ENCODE assay signal across 9 cellular contexts in the genomic region with DNA sequence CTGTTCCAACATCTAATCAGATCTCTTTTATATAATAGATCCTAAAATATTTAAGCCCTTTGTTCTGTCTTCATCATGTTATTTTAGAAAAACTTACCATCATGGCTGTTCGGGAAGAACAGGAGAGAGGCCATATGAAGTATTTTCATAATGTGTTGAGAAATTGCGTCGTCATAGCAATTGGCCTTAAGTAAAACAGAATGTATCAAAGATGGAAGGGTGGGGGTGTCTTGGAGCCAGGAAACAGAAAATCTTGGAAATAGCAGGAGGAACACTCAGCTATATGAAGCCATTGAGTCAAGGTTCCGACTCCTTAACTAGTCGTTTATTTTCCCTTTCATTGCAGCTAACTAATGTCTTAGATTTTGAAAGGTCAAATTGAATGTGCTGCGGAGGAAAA. TPM values are rescaled to one million over a fixed set of nuclear protein-coding genes. Genes with fewer than 3 reads are reported as not detected.
DNase-seq lines count a peak whose midpoint lies in the region; ATAC-seq and TF ChIP-seq lines count a peak whose summit lies in the region.
"Had no signal": no experiment of that assay in that cellular context is flagged by ENCODE, and none has a peak within 500 bp of the region (broad histone marks: within the 10 kb centered on the region; RNA-seq: fewer than 3 reads in every experiment).

No MANE protein-coding gene starts in this region.

- H3K9me3 Mint-ChIP-seq in activated CD8-positive, alpha-beta memory T cell treated with anti-CD3 and anti-CD28 coated beads, Interleukin-2, amount 10 ng/mL, durations not matched to agents 7 days and 5 days (ENCODE audit: low read depth) = no peaks in the 10 kb centered on the region
- H3K9me3 Mint-ChIP-seq in natural killer cell = no peaks in the 10 kb centered on the region
- H3K9me3 Mint-ChIP-seq: activated naive CD8-positive, alpha-beta T cell treated with anti-CD3 and anti-CD28 coated beads, Interleukin-2, amount 10 ng/mL, durations not matched to agents 7 days and 5 days had no signal

- intact Hi-C loops in A673 (cut with micrococcal nuclease; ENCODE audit: unreplicated experiment) (loop anchor here (5.0 kb wide), 1 partner anchor 134 kb away; the partner anchor contains the start of gene SET), breast epithelium (cut with DNase I; ENCODE audit: low total_unique reads) (no loop called here), natural killer cell (cut with micrococcal nuclease) (loop anchor here (2.0 kb wide), 2 partner anchors 49 to 115 kb away; partner anchors contain the start of gene GLE1)

- H3K9me3 ChIP-seq in A673 (ENCODE audit: low read depth, low read length, poor library complexity, severe bottlenecking) = no peaks in the 10 kb centered on the region
- H3K9me3 ChIP-seq in HUES48 (ENCODE audit: control insufficient read depth, insufficient read depth, low read length) = no peaks in the 10 kb centered on the region
- no peaks in the 10 kb centered on the region for H3K9me3 ChIP-seq in breast epithelium

- TSS peak; percentile 51 for BruUV-seq in A673 (replicated peaks; lab: Mats Ljungman, UMichigan)

- H3K4me3 Mint-ChIP-seq in activated CD8-positive, alpha-beta memory T cell treated with anti-CD3 and anti-CD28 coated beads, Interleukin-2, amount 10 ng/mL, durations not matched to agents 7 days and 5 days = no peak overlapping the region
- H3K4me3 Mint-ChIP-seq in natural killer cell = no peak overlapping the region
- H3K4me3 Mint-ChIP-seq: activated naive CD8-positive, alpha-beta T cell treated with anti-CD3 and anti-CD28 coated beads, Interleukin-2, amount 10 ng/mL, durations not matched to agents 7 days and 5 days had no signal

- H3K27me3 ChIP-seq in A673 (replicated peaks; ENCODE audit: insufficient read depth, low read depth, low read length, poor library complexity) (no peaks in the 10 kb centered on the region), HUES48 (ENCODE audit: control insufficient read depth, insufficient read depth, low read length) (no peaks in the 10 kb centered on the region; the same call in 1 of the 2 replicates), breast epithelium (no peaks in the 10 kb centered on the region)

- H3K4me1 ChIP-seq in A673 (ENCODE audit: insufficient read depth, low read length, poor library complexity, severe bottlenecking) = peaks cover 66% of the 10 kb centered on the region
- H3K4me1 ChIP-seq in HUES48 (ENCODE audit: control insufficient read depth, insufficient read depth, low read length) = peaks cover 56% of the 10 kb centered on the region
- H3K4me1 ChIP-seq in breast epithelium = peaks cover 20 to 26% of the 10 kb centered on the region in 2 donors

- H3K27ac ChIP-seq in A673 (ENCODE audit: low read depth, low read length, poor library complexity, severe bottlenecking) (peak overlapping the region; percentile 85), HUES48 (ENCODE audit: low read depth, low read length) (no peak overlapping the region), breast epithelium (peak overlapping the region; percentile 90 to 98)

- POLR2A ChIA-PET in A673 (lab: Charles Lee; ENCODE audit: low non-redundant PET) = interaction anchor here (1.5 kb wide), 1 partner anchor 296 kb away, joined by 4 read pairs; no protein-coding TSS in a partner anchor

- ATAC-seq in activated CD8-positive, alpha-beta memory T cell treated with anti-CD3 and anti-CD28 coated beads, Interleukin-2, amount 10 ng/mL, durations not matched to agents 7 days and 5 days = no peak
- ATAC-seq in natural killer cell (no peak), HG03135 (IDR thresholded peaks at IDR 0.05; ENCODE audit: unreplicated experiment) (no peak)

- peak overlapping the region; percentile 76; the same call in 1 of the 2 replicates for H3K9ac ChIP-seq in HUES48 (ENCODE audit: low read depth, low read length)

- TF ChIP-seq POLR2A in breast epithelium (IDR thresholded peaks at IDR 0.05) = no peak

- peaks cover 44% of the 10 kb centered on the region for H3K4me1 Mint-ChIP-seq in activated CD8-positive, alpha-beta memory T cell treated with anti-CD3 and anti-CD28 coated beads, Interleukin-2, amount 10 ng/mL, durations not matched to agents 7 days and 5 days
- peaks cover 45 to 48% of the 10 kb centered on the region in 2 donors for H3K4me1 Mint-ChIP-seq in natural killer cell

- H3K27me3 Mint-ChIP-seq in activated CD8-positive, alpha-beta memory T cell treated with anti-CD3 and anti-CD28 coated beads, Interleukin-2, amount 10 ng/mL, durations not matched to agents 7 days and 5 days = no peaks in the 10 kb centered on the region
- H3K27me3 Mint-ChIP-seq in natural killer cell (ENCODE audit: low read depth in 2 of 2) = no peaks in the 10 kb centered on the region
- H3K27me3 Mint-ChIP-seq: activated naive CD8-positive, alpha-beta T cell treated with anti-CD3 and anti-CD28 coated beads, Interleukin-2, amount 10 ng/mL, durations not matched to agents 7 days and 5 days had no signal

- H3K36me3 ChIP-seq in A673 (ENCODE audit: insufficient read depth, low read length, poor library complexity, severe bottlenecking) (no peaks in the 10 kb centered on the region), HUES48 (ENCODE audit: control insufficient read depth, insufficient read depth, low read length) (no peaks in the 10 kb centered on the region), breast epithelium (no peaks in the 10 kb centered on the region)

- H3K4me3 ChIP-seq in A673 (ENCODE audit: low read depth, low read length, poor library complexity, severe bottlenecking) = peak overlapping the region; percentile 95
- peak overlapping the region; percentile 87 for H3K4me3 ChIP-seq in HUES48 (ENCODE audit: low read depth, low read length)
- H3K4me3 ChIP-seq in breast epithelium = peak overlapping the region; percentile 65 to 100 (median 99)

- DNase-seq in A673 (ENCODE audit: low spot score) (peak; percentile 51), breast epithelium (ENCODE audit: low spot score in 2 of 2) (no peak), medulla oblongata (ENCODE audit: extremely low spot score) (peak; percentile 21), natural killer cell (no peak), NCI-H187 (lab: John Stamatoyannopoulos, UW) (no peak)
- no peak for DNase-seq in activated CD8-positive, alpha-beta memory T cell treated with anti-CD3 and anti-CD28 coated beads, Interleukin-2, amount 10 ng/mL, durations not matched to agents 7 days and 5 days
- DNase-seq: activated naive CD8-positive, alpha-beta T cell treated with anti-CD3 and anti-CD28 coated beads, Interleukin-2, amount 10 ng/mL, durations not matched to agents 7 days and 5 days had no signal

- CTCF ChIA-PET in A673 (lab: Charles Lee) = no interaction called here
- CTCF ChIA-PET in activated CD8-positive, alpha-beta memory T cell treated with anti-CD3 and anti-CD28 coated beads, Interleukin-2, amount 10 ng/mL, durations not matched to agents 7 days and 5 days (lab: Charles Lee) = interaction anchor here (1.0 to 1.7 kb wide), 4 partner anchors 9 to 53 kb away, joined by 3 to 4 read pairs (median 4); no protein-coding TSS in a partner anchor

- H3K36me3 Mint-ChIP-seq in activated CD8-positive, alpha-beta memory T cell treated with anti-CD3 and anti-CD28 coated beads, Interleukin-2, amount 10 ng/mL, durations not matched to agents 7 days and 5 days = no peaks in the 10 kb centered on the region
- no peaks in the 10 kb centered on the region for H3K36me3 Mint-ChIP-seq in natural killer cell

- no peak overlapping the region for H3K27ac Mint-ChIP-seq in activated CD8-positive, alpha-beta memory T cell treated with anti-CD3 and anti-CD28 coated beads, Interleukin-2, amount 10 ng/mL, durations not matched to agents 7 days and 5 days
- H3K27ac Mint-ChIP-seq in natural killer cell = no peak overlapping the region
- H3K27ac Mint-ChIP-seq: activated naive CD8-positive, alpha-beta T cell treated with anti-CD3 and anti-CD28 coated beads, Interleukin-2, amount 10 ng/mL, durations not matched to agents 7 days and 5 days had no signal

- TF ChIP-seq CTCF in A673 (conservative IDR thresholded peaks at IDR 0.05; ENCODE audit: low read depth, low read length) = no peak
- no peak for TF ChIP-seq CTCF in breast epithelium (IDR thresholded peaks at IDR 0.05)
- no peak for TF ChIP-seq CTCF in natural killer cell (IDR thresholded peaks at IDR 0.05)

RNA-seq across cellular contexts. Expression of gene SPTAN1, which starts 1.3 kb away (rescaled TPM):
- total RNA-seq in A673 (2021) = 239 and 262 TPM in 2 replicates
- total RNA-seq in breast epithelium = 100 to 1,000 TPM; 217 to 264 (median 254) TPM
- 100 to 1,000 TPM; 275 to 315 TPM for total RNA-seq in activated CD8-positive, alpha-beta memory T cell treated with anti-CD3 and anti-CD28 coated beads, Interleukin-2, amount 10 ng/mL, durations not matched to agents 7 days and 5 days
- 100 to 1,000 TPM; 301 to 420 (median 400) TPM for total RNA-seq in natural killer cell

RNA-seq across cellular contexts. Expression of gene GLE1, which starts 49.2 kb away (rescaled TPM):
- 52.1 and 52.3 TPM in 2 replicates for total RNA-seq in A673 (2021)
- total RNA-seq in breast epithelium = 10 to 100 TPM; 22.9 to 31.9 (median 26.7) TPM
- total RNA-seq in activated CD8-positive, alpha-beta memory T cell treated with anti-CD3 and anti-CD28 coated beads, Interleukin-2, amount 10 ng/mL, durations not matched to agents 7 days and 5 days = 10 to 100 TPM; 51.0 to 55.7 TPM
- total RNA-seq in natural killer cell = 10 to 100 TPM; 21.2 to 33.3 (median 23.3) TPM

Comparison
In these comparisons a context has a peak if more than half of its experiments do, and no peak if none do; other contexts are left out.
1. DNase-seq: peak in A673 (single experiment) and medulla oblongata (single experiment); none in breast epithelium (0 of 2), activated CD8-positive, alpha-beta memory T cell treated with anti-CD3 and anti-CD28 coated beads, Interleukin-2, amount 10 ng/mL, durations not matched to agents 7 days and 5 days (single experiment), natural killer cell (single experiment) and NCI-H187 (0 of 2).
2. Peak in every context shown above with its lines, with median percentiles within 50 percentile points of each other: H3K4me3 ChIP-seq.